In the genomic region with DNA sequence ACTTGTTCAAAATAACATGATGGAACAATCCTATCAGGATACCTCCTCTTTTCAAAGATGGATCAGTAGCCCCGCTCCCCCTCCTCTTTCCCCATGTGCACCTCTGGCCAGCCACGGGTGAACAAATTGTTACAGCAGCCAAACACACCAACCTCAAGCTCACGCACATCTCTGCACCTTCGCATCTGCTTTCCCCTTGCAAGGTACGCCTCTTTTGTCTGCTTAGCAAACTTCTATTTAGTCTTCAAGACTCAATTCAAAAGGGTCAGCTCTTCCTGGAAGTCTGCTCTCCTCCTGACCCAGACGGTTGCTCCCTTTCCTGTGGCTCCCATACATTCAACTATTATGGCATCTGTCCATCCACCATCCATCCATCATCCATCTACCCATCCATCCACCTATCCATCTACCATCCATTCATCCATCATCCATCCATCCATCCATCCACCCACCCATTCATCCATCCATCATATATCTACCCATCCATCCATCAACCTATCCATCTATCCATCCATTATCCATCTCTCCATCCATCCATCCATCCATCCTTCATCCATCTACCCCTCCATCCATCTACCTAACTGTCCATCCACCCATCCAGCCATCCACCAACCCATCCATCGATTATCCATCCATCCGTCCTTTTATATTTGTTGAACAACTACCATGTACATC, we compare ENCODE assay signal across 20 cellular contexts. TPM values are rescaled to one million over a fixed set of nuclear protein-coding genes. Genes with fewer than 3 reads are reported as not detected.
"Had no signal": no experiment of that assay in that cellular context is flagged by ENCODE, and none has a peak within 500 bp of the region (broad histone marks: within the 10 kb centered on the region; RNA-seq: fewer than 3 reads in every experiment).

No MANE protein-coding gene starts in this region.

- H3K9ac ChIP-seq: neural progenitor cell had no signal

- H3K27ac Mint-ChIP-seq: activated CD4-positive, alpha-beta T cell treated with anti-CD3 and anti-CD28 coated beads for 36 hours; memory B cell; stimulated activated naive CD8-positive, alpha-beta T cell treated with anti-CD3 and anti-CD28 coated beads, Interleukin-15, Interleukin-2, amounts not matched to agents 100 ng/mL and 50 ng/mL, for 24 hours; WTC11 had no signal

- H3K27me3 Mint-ChIP-seq: activated CD4-positive, alpha-beta T cell treated with anti-CD3 and anti-CD28 coated beads for 36 hours had no signal

- H2AFZ ChIP-seq: neural progenitor cell had no signal

- H3K4me3 Mint-ChIP-seq: activated CD4-positive, alpha-beta T cell treated with anti-CD3 and anti-CD28 coated beads for 36 hours; memory B cell; neural progenitor cell; stimulated activated naive CD8-positive, alpha-beta T cell treated with anti-CD3 and anti-CD28 coated beads, Interleukin-15, Interleukin-2, amounts not matched to agents 100 ng/mL and 50 ng/mL, for 24 hours; WTC11 had no signal

- H3K4me1 ChIP-seq: prostate gland had no signal

- H3K9me3 ChIP-seq: heart right ventricle, prostate gland, suprapubic skin had no signal

- DNase-seq: activated CD4-positive, alpha-beta T cell treated with anti-CD3 and anti-CD28 coated beads for 36 hours; activated CD4-positive, alpha-beta T cell treated with anti-CD3 and anti-CD28 coated beads, Interleukin-2, amount 50 U/mL, for 48 hours; aorta; brain microvascular endothelial cell; heart right ventricle; trophoblast cell had no signal

- H3K27ac ChIP-seq: brain microvascular endothelial cell, coronary artery, heart right ventricle, neural progenitor cell, prostate gland, skin epidermis, suprapubic skin had no signal

- H3K36me3 ChIP-seq: brain microvascular endothelial cell, neural progenitor cell, prostate gland had no signal

- FAIRE-seq: endometrium, frontal cortex had no signal

- H3K9me3 Mint-ChIP-seq: memory B cell; neural progenitor cell; stimulated activated naive CD8-positive, alpha-beta T cell treated with anti-CD3 and anti-CD28 coated beads, Interleukin-15, Interleukin-2, amounts not matched to agents 100 ng/mL and 50 ng/mL, for 24 hours; WTC11 had no signal

- ATAC-seq: activated CD4-positive, alpha-beta T cell treated with anti-CD3 and anti-CD28 coated beads for 36 hours; heart right ventricle; right cardiac atrium; WTC11 had no signal

- H3K4me3 ChIP-seq: coronary artery, heart right ventricle, neural progenitor cell, prostate gland, skin epidermis, suprapubic skin had no signal

- H3K4me2 ChIP-seq: neural progenitor cell had no signal

RNA-seq across cellular contexts. Expression of gene CDH22, which starts 36.3 kb away (rescaled TPM):
- total RNA-seq: activated CD4-positive, alpha-beta T cell treated with anti-CD3 and anti-CD28 coated beads for 36 hours; aorta; liver; mononuclear cell; osteocyte had no signal
- polyA plus RNA-seq: aorta had no signal
